In genomic region chr17:57671546-57672204, GRCh38 we compare ENCODE assay signal across 8 cellular contexts.
A peak's percentile ranks its signal among the peaks of the same experiment; 100 is the strongest.
DNase-seq lines count a peak whose midpoint lies in the region; ATAC-seq lines count a peak whose summit lies in the region.

No MANE protein-coding gene starts in this region.

- ATAC-seq in HG02840 (IDR thresholded peaks at IDR 0.05; ENCODE audit: low FRiP score, unreplicated experiment) (peak; percentile 58), left colon (peak; percentile 92), HG03571 (IDR thresholded peaks at IDR 0.05; ENCODE audit: unreplicated experiment) (no peak)

- peak; percentile 68 for DNase-seq in Daoy (ENCODE audit: low read depth)
- peak; percentile 9 to 68 for DNase-seq in NCI-H446 (lab: John Stamatoyannopoulos, UW)
- peak; percentile 47 to 59 for DNase-seq in activated CD4-positive, alpha-beta T cell treated with anti-CD3 and anti-CD28 coated beads for 24 hours (ENCODE audit: low read depth in 2 of 2)
- peak; percentile 81 for DNase-seq in cerebellum (ENCODE audit: low spot score)
- DNase-seq in left colon, result peak; percentile 62 to 72
- peak; percentile 71 for DNase-seq in stimulated activated CD4-positive, alpha-beta T cell treated with anti-CD3 and anti-CD28 coated beads, Interleukin-4, amount 100 ng/mL, for 24 hours

- intact Hi-C loops in left colon (cut with DNase I, micrococcal nuclease), result loop anchor here (2.0 to 10.0 kb wide), 3 partner anchors 79 to 429 kb away; no protein-coding TSS in a partner anchor
